32 cellular contexts compared by ENCODE assay signal in the genomic region with DNA sequence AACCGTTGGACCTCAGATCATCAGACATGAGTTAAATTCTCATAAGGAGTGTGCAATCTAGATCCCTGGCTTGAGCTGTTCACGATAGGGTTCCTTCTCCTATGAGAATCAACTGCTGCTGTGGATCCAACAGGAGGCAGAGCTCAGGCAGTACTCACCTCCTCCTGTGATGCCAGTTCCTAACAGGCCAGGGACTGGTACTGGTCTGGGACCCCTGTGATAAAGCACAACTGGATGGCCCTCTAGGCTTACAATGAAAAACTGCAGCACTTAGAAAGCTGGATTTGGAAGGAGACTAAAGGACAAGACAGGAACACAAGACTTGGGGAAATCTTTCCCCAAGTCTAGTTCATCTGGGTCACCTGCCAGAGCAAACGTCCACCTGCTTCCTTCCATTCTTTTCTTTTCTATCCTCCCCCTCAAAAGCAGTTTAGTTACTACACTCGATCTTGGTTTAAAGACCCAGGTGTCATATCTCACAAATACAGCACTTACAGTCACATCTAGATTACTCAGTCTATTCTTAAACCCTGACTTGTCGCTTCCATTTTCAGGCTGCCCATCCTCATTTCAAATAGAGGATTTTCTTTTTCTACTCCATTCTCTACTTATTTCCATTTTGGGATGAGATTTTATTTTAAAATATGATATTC. TPM values are rescaled to one million over a fixed set of nuclear protein-coding genes. Genes with fewer than 3 reads are reported as not detected.
A peak's percentile ranks its signal among the peaks of the same experiment; 100 is the strongest.
DNase-seq lines count a peak whose midpoint lies in the region; FAIRE-seq and TF ChIP-seq lines count a peak whose summit lies in the region.
"Had no signal": no experiment of that assay in that cellular context is flagged by ENCODE, and none has a peak within 500 bp of the region (broad histone marks: within the 10 kb centered on the region; RNA-seq: fewer than 3 reads in every experiment).

No MANE protein-coding gene starts in this region.

- H3K27me3 ChIP-seq in mammary epithelial cell (ENCODE audit: insufficient read depth, low read length) (no peaks in the 10 kb centered on the region), astrocyte (ENCODE audit: insufficient read depth, low read length) (no peaks in the 10 kb centered on the region)
- H3K27me3 ChIP-seq: dorsolateral prefrontal cortex, hepatocyte, pancreas, Peyer's patch had no signal

- no peak overlapping the region for H3K4me3 Mint-ChIP-seq in MCF 10A (ENCODE audit: unreplicated experiment)
- H3K4me3 Mint-ChIP-seq in astrocyte (ENCODE audit: unreplicated experiment), result no peak overlapping the region
- H3K4me3 Mint-ChIP-seq in activated naive CD4-positive, alpha-beta T cell treated with anti-CD3 and anti-CD28 coated beads for 36 hours, result no peak overlapping the region
- no peak overlapping the region for H3K4me3 Mint-ChIP-seq in activated CD4-positive, alpha-beta T cell treated with anti-CD3 and anti-CD28 coated beads, Interleukin-2, amount 10 ng/mL, durations not matched to agents 7 days and 5 days
- H3K4me3 Mint-ChIP-seq: activated CD8-positive, alpha-beta memory T cell treated with anti-CD3 and anti-CD28 coated beads, Interleukin-2, amount 10 ng/mL, durations not matched to agents 7 days and 5 days; brain; CD4-positive, CD25-positive, alpha-beta regulatory T cell had no signal

- H3K36me3 ChIP-seq in mammary epithelial cell (ENCODE audit: insufficient read depth, low read length) (no peaks in the 10 kb centered on the region), astrocyte (ENCODE audit: insufficient read depth, low read length) (no peaks in the 10 kb centered on the region)
- H3K36me3 ChIP-seq: pancreas, Peyer's patch had no signal

- H3K27ac Mint-ChIP-seq in MCF 10A (ENCODE audit: low read depth, unreplicated experiment) (peak overlapping the region; percentile 60), astrocyte (ENCODE audit: unreplicated experiment) (peak overlapping the region; percentile 8)
- H3K27ac Mint-ChIP-seq in activated naive CD4-positive, alpha-beta T cell treated with anti-CD3 and anti-CD28 coated beads for 36 hours, result no peak overlapping the region
- H3K27ac Mint-ChIP-seq in activated CD4-positive, alpha-beta T cell treated with anti-CD3 and anti-CD28 coated beads, Interleukin-2, amount 10 ng/mL, durations not matched to agents 7 days and 5 days, result no peak overlapping the region
- H3K27ac Mint-ChIP-seq: activated CD8-positive, alpha-beta memory T cell treated with anti-CD3 and anti-CD28 coated beads, Interleukin-2, amount 10 ng/mL, durations not matched to agents 7 days and 5 days; brain; CD4-positive, CD25-positive, alpha-beta regulatory T cell had no signal

- H3K27me3 Mint-ChIP-seq in MCF 10A (ENCODE audit: insufficient read depth, unreplicated experiment) (no peaks in the 10 kb centered on the region), astrocyte (ENCODE audit: low read depth, unreplicated experiment) (no peaks in the 10 kb centered on the region)
- H3K27me3 Mint-ChIP-seq in activated naive CD4-positive, alpha-beta T cell treated with anti-CD3 and anti-CD28 coated beads for 36 hours (ENCODE audit: low read depth), result peaks cover 5% of the 10 kb centered on the region
- peaks cover 6% of the 10 kb centered on the region for H3K27me3 Mint-ChIP-seq in activated CD4-positive, alpha-beta T cell treated with anti-CD3 and anti-CD28 coated beads, Interleukin-2, amount 10 ng/mL, durations not matched to agents 7 days and 5 days

- intact Hi-C loops in MCF 10A (cut with micrococcal nuclease), result no loop called here
- intact Hi-C loops in mammary epithelial cell (cut with micrococcal nuclease), result no loop called here
- intact Hi-C loops in activated naive CD4-positive, alpha-beta T cell treated with anti-CD3 and anti-CD28 coated beads for 36 hours (cut with micrococcal nuclease), result no loop called here

- H3K27ac ChIP-seq in mammary epithelial cell (ENCODE audit: insufficient read depth, low read depth, low read length) (no peak overlapping the region), astrocyte (ENCODE audit: low read depth, low read length) (peak overlapping the region; percentile 74)
- H3K27ac ChIP-seq: dorsolateral prefrontal cortex, hepatocyte, KMS-11, pancreas, Peyer's patch, VCaP had no signal

- WGBS in mammary epithelial cell (ENCODE audit: low coverage, missing lambda C conversion rate), result 64% methylated on average over 4 of the region's 5 CpGs

- H3K4me2 ChIP-seq in mammary epithelial cell (ENCODE audit: insufficient read depth, low read depth, low read length) (no peak overlapping the region), astrocyte (ENCODE audit: low read length) (no peak overlapping the region)
- H3K4me2 ChIP-seq: hepatocyte, KMS-11 had no signal

- CTCF ChIA-PET in MCF 10A (lab: Yijun Ruan, JAX) (interaction anchor here (0.6 to 1.9 kb wide), 5 partner anchors 17 to 158 kb away, joined by 3 to 6 read pairs (median 3); no protein-coding TSS in a partner anchor), mammary epithelial cell (lab: Charles Lee; ENCODE audit: low non-redundant PET) (no interaction called here)
- CTCF ChIA-PET in activated naive CD4-positive, alpha-beta T cell treated with anti-CD3 and anti-CD28 coated beads for 36 hours (lab: Charles Lee), result interaction anchor here (0.6 kb wide), 1 partner anchor 210 kb away, joined by 4 read pairs; no protein-coding TSS in a partner anchor
- CTCF ChIA-PET in activated CD4-positive, alpha-beta T cell treated with anti-CD3 and anti-CD28 coated beads, Interleukin-2, amount 10 ng/mL, durations not matched to agents 7 days and 5 days (lab: Charles Lee), result interaction anchor here (0.8 kb wide), 1 partner anchor 33 kb away, joined by 3 read pairs; no protein-coding TSS in a partner anchor

- H3K79me2 ChIP-seq in mammary epithelial cell (ENCODE audit: insufficient read depth, low read length) (peaks cover 97% of the 10 kb centered on the region), astrocyte (ENCODE audit: insufficient read depth, low read length) (peaks cover 98% of the 10 kb centered on the region)

- H2AFZ ChIP-seq in mammary epithelial cell (ENCODE audit: low read depth, low read length), result no peak overlapping the region
- H2AFZ ChIP-seq in astrocyte (ENCODE audit: low read depth, low read length), result no peak overlapping the region
- H2AFZ ChIP-seq: hepatocyte had no signal

- in situ Hi-C loops in mammary epithelial cell (cut with MboI; ENCODE audit: low sequenced_read_pairs in 2 of 2), result loop anchor here in 1 of 2 donors (10.0 kb wide), 1 partner anchor 93 kb away; no protein-coding TSS in a partner anchor

- no peak for DNase-seq in MCF 10A (ENCODE audit: unreplicated experiment)
- DNase-seq in mammary epithelial cell, result no peak
- DNase-seq in astrocyte (ENCODE audit: low read depth), result no peak
- DNase-seq in islet precursor cell, result peak; percentile 50
- no peak for DNase-seq in activated CD4-positive, alpha-beta T cell treated with anti-CD3 and anti-CD28 coated beads for 1 hour
- DNase-seq in NCI-H1092 (lab: John Stamatoyannopoulos, UW), result no peak
- DNase-seq in activated naive CD4-positive, alpha-beta T cell treated with anti-CD3 and anti-CD28 coated beads for 36 hours, result no peak
- DNase-seq in activated CD4-positive, alpha-beta T cell treated with anti-CD3 and anti-CD28 coated beads, Interleukin-2, amount 10 ng/mL, durations not matched to agents 7 days and 5 days, result no peak
- DNase-seq: activated CD4-positive, alpha-beta T cell treated with anti-CD3 and anti-CD28 coated beads, Interleukin-2, amount 50 U/mL, for 1 hour; activated CD8-positive, alpha-beta memory T cell treated with anti-CD3 and anti-CD28 coated beads, Interleukin-2, amount 10 ng/mL, durations not matched to agents 7 days and 5 days; activated T-cell treated with anti-CD3 and anti-CD28 coated beads, Interleukin-2, amount 50 U/mL, for 48 hours; AML-193; CD4-positive, CD25-positive, alpha-beta regulatory T cell; dorsolateral prefrontal cortex; left colon; NCI-H1436 treated with DMSO at 0.1 percent for 48 hours; NCI-H2081 treated with DMSO at 0.1 percent for 48 hours; NCI-H226; NCI-H69; pancreas; Peyer's patch; retina; SHP77; small intestine; stimulated activated naive CD8-positive, alpha-beta T cell treated with anti-CD3 and anti-CD28 coated beads, Interleukin-15, Interleukin-2, amounts not matched to agents 100 U/mL and 50 U/mL, for 24 hours had no signal

- no peak for TF ChIP-seq CTCF in MCF 10A (IDR thresholded peaks at IDR 0.05; ENCODE audit: unreplicated experiment)
- TF ChIP-seq CTCF in mammary epithelial cell (conservative IDR thresholded peaks at IDR 0.05 in 1 of 2, IDR thresholded peaks at IDR 0.05 in 1 of 2; ENCODE audit: extremely low read depth in 1 of 2, insufficient read depth in 1 of 2, low read depth in 1 of 2, low read length in 2 of 2), result no peak
- TF ChIP-seq CTCF in astrocyte (IDR thresholded peaks at IDR 0.05; ENCODE audit: insufficient read depth, low read depth, low read length), result no peak

- H3K4me1 ChIP-seq in mammary epithelial cell (ENCODE audit: insufficient read depth, low read length) (peaks cover 30% of the 10 kb centered on the region), astrocyte (ENCODE audit: insufficient read depth, low read length) (peaks cover 20% of the 10 kb centered on the region)
- H3K4me1 ChIP-seq: pancreas, Peyer's patch had no signal

- H4K20me1 ChIP-seq in mammary epithelial cell (ENCODE audit: insufficient read depth, low read length) (no peaks in the 10 kb centered on the region), astrocyte (ENCODE audit: insufficient read depth, low read length) (peaks cover 84% of the 10 kb centered on the region)

- H3K36me3 Mint-ChIP-seq in MCF 10A (ENCODE audit: insufficient read depth, unreplicated experiment), result peaks cover 53% of the 10 kb centered on the region
- H3K36me3 Mint-ChIP-seq in astrocyte (ENCODE audit: low read depth, unreplicated experiment), result peaks cover 3% of the 10 kb centered on the region
- no peaks in the 10 kb centered on the region for H3K36me3 Mint-ChIP-seq in activated naive CD4-positive, alpha-beta T cell treated with anti-CD3 and anti-CD28 coated beads for 36 hours (ENCODE audit: low read depth)
- H3K36me3 Mint-ChIP-seq in activated CD4-positive, alpha-beta T cell treated with anti-CD3 and anti-CD28 coated beads, Interleukin-2, amount 10 ng/mL, durations not matched to agents 7 days and 5 days (ENCODE audit: low read depth), result no peaks in the 10 kb centered on the region
- H3K36me3 Mint-ChIP-seq: activated CD8-positive, alpha-beta memory T cell treated with anti-CD3 and anti-CD28 coated beads, Interleukin-2, amount 10 ng/mL, durations not matched to agents 7 days and 5 days; brain; CD4-positive, CD25-positive, alpha-beta regulatory T cell had no signal

- H3K9me3 Mint-ChIP-seq in MCF 10A (ENCODE audit: unreplicated experiment), result no peaks in the 10 kb centered on the region
- H3K9me3 Mint-ChIP-seq in astrocyte (ENCODE audit: unreplicated experiment), result no peaks in the 10 kb centered on the region
- H3K9me3 Mint-ChIP-seq in activated naive CD4-positive, alpha-beta T cell treated with anti-CD3 and anti-CD28 coated beads for 36 hours, result no peaks in the 10 kb centered on the region
- no peaks in the 10 kb centered on the region for H3K9me3 Mint-ChIP-seq in activated CD4-positive, alpha-beta T cell treated with anti-CD3 and anti-CD28 coated beads, Interleukin-2, amount 10 ng/mL, durations not matched to agents 7 days and 5 days
- H3K9me3 Mint-ChIP-seq: brain had no signal

- dilution Hi-C loops in mammary epithelial cell (cut with HindIII; ENCODE audit: low sequenced_read_pairs), result no loop called here

- H3K9ac ChIP-seq in mammary epithelial cell (ENCODE audit: insufficient read depth, low read length) (no peak overlapping the region), astrocyte (ENCODE audit: low read length) (no peak overlapping the region)
- H3K9ac ChIP-seq: KMS-11 had no signal

- peaks cover 52% of the 10 kb centered on the region for H3K4me1 Mint-ChIP-seq in MCF 10A (ENCODE audit: insufficient read depth, unreplicated experiment)
- peaks cover 64% of the 10 kb centered on the region for H3K4me1 Mint-ChIP-seq in astrocyte (ENCODE audit: low read depth, unreplicated experiment)
- no peaks in the 10 kb centered on the region for H3K4me1 Mint-ChIP-seq in activated naive CD4-positive, alpha-beta T cell treated with anti-CD3 and anti-CD28 coated beads for 36 hours (ENCODE audit: low read depth)
- H3K4me1 Mint-ChIP-seq in activated CD4-positive, alpha-beta T cell treated with anti-CD3 and anti-CD28 coated beads, Interleukin-2, amount 10 ng/mL, durations not matched to agents 7 days and 5 days, result no peaks in the 10 kb centered on the region
- H3K4me1 Mint-ChIP-seq: activated CD8-positive, alpha-beta memory T cell treated with anti-CD3 and anti-CD28 coated beads, Interleukin-2, amount 10 ng/mL, durations not matched to agents 7 days and 5 days; brain; CD4-positive, CD25-positive, alpha-beta regulatory T cell had no signal

- no TSS peak for BruUV-seq in MCF 10A (replicated peaks; lab: Mats Ljungman, UMichigan)
- BruUV-seq in mammary epithelial cell (replicated peaks; lab: Mats Ljungman, UMichigan), result no TSS peak

- H3K9me3 ChIP-seq in mammary epithelial cell (replicated peaks; ENCODE audit: insufficient read depth, low read length), result no peaks in the 10 kb centered on the region
- H3K9me3 ChIP-seq in astrocyte (ENCODE audit: insufficient read depth, low read depth, low read length), result no peaks in the 10 kb centered on the region
- H3K9me3 ChIP-seq: pancreas, Peyer's patch had no signal

- no peak for FAIRE-seq in astrocyte (lab: Jason Lieb, UNC)
- FAIRE-seq: D721Med, GM18507, H54, pancreas, small intestine had no signal

- POLR2A ChIA-PET in MCF 10A (lab: Yijun Ruan, JAX), result interaction anchor here (0.6 to 18.3 kb wide), 5 partner anchors 14 to 111 kb away, joined by 3 to 203 read pairs (median 4); no protein-coding TSS in a partner anchor
- POLR2A ChIA-PET in activated CD4-positive, alpha-beta T cell treated with anti-CD3 and anti-CD28 coated beads, Interleukin-2, amount 10 ng/mL, durations not matched to agents 7 days and 5 days (lab: Charles Lee), result interaction anchor here (0.6 kb wide), 1 partner anchor 19 kb away, joined by 4 read pairs; no protein-coding TSS in a partner anchor

- H3K4me3 ChIP-seq in mammary epithelial cell (replicated peaks in 1 of 3; ENCODE audit: insufficient read depth in 1 of 3, low read depth in 2 of 3, low read length in 3 of 3) (no peak overlapping the region), astrocyte (ENCODE audit: insufficient read depth, low read depth, low read length) (no peak overlapping the region)
- H3K4me3 ChIP-seq: dorsolateral prefrontal cortex, hepatocyte, pancreas, Peyer's patch had no signal

RNA-seq across cellular contexts. Expression of gene PTPN14, which starts 59.8 kb away (rescaled TPM):
- total RNA-seq in MCF 10A (2022) (240 and 243 TPM in 2 replicates), mammary epithelial cell (100 to 1,000 TPM; 152 to 157 TPM), astrocyte (154 and 177 TPM in 2 replicates)
- 52.9 TPM for polyA plus RNA-seq in mammary epithelial cell
- 116 TPM for polyA minus RNA-seq in mammary epithelial cell
- 1 to 10 TPM; 2.7 to 2.8 TPM for total RNA-seq in activated naive CD4-positive, alpha-beta T cell treated with anti-CD3 and anti-CD28 coated beads for 36 hours
- under 1 TPM; 0.32 to 0.37 TPM for total RNA-seq in activated CD4-positive, alpha-beta T cell treated with anti-CD3 and anti-CD28 coated beads, Interleukin-2, amount 10 ng/mL, durations not matched to agents 7 days and 5 days

Comparison
In these comparisons a context has a peak if more than half of its experiments do, and no peak if none do; other contexts are left out.
1. H3K27ac Mint-ChIP-seq: peak in MCF 10A (single experiment) and astrocyte (single experiment); none in activated naive CD4-positive, alpha-beta T cell treated with anti-CD3 and anti-CD28 coated beads for 36 hours (single experiment) and activated CD4-positive, alpha-beta T cell treated with anti-CD3 and anti-CD28 coated beads, Interleukin-2, amount 10 ng/mL, durations not matched to agents 7 days and 5 days (single experiment).
2. RNA of gene PTPN14, which starts 59.8 kb away (total RNA-seq): 240 to 243 TPM in MCF 10A, 154 to 177 TPM in astrocyte and 152 to 157 TPM in mammary epithelial cell; 2.7 to 2.8 TPM in activated naive CD4-positive, alpha-beta T cell treated with anti-CD3 and anti-CD28 coated beads for 36 hours and 0.32 to 0.37 TPM in activated CD4-positive, alpha-beta T cell treated with anti-CD3 and anti-CD28 coated beads, Interleukin-2, amount 10 ng/mL, durations not matched to agents 7 days and 5 days; every median in the first group is over 10 times any median in the second.